In the genomic region with DNA sequence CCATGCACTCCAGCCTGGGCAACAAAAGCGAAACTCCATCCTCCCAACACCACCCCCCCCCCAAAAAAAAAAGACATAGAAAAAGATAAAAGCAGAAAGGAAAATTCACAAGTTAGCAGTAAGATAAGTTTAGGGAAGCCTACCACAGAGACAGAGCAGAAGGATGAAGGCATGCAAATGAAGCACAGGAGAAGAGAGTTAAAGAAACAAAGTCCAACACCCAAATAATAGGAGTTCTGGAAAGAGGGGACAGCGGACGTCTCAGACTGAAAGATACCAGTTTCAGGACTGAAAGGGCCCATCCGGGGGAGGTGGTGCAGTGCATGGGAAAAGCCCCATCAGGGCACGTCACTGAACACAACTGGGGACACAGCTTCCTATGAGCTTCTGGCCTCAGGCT, we compare ENCODE assay signal across 15 cellular contexts.
"Had no signal": no experiment of that assay in that cellular context is flagged by ENCODE, and none has a peak within 500 bp of the region (broad histone marks: within the 10 kb centered on the region; RNA-seq: fewer than 3 reads in every experiment).

No MANE protein-coding gene starts in this region.

- DNase-seq: activated CD4-positive, alpha-beta T cell treated with anti-CD3 and anti-CD28 coated beads, Interleukin-2, amount 50 U/mL, for 4 hours; activated naive CD4-positive, alpha-beta T cell; left colon; lower lobe of right lung; midbrain; stimulated activated CD4-positive, alpha-beta T cell treated with anti-CD3 and anti-CD28 coated beads, Interleukin-4, amount 100 ng/mL, for 1 hour; stimulated activated naive CD4-positive, alpha-beta T cell treated with Interleukin-2 at 50 U/mL for 16 hours; substantia nigra; T-helper 9 cell; uterus had no signal

- H3K4me1 ChIP-seq: lower lobe of right lung, uterus had no signal

- ATAC-seq: activated CD4-positive, CD25-positive, alpha-beta regulatory T cell treated with anti-CD3 and anti-CD28 coated beads, Interleukin-2, amount 50 U/mL, for 24 hours; esophagus mucosa; left colon; lower lobe of right lung had no signal

- H3K27ac Mint-ChIP-seq: activated T-helper 1 cell treated with anti-CD3 and anti-CD28 coated beads, Interleukin-12 subunit alpha, Interleukin-12 subunit beta, Interleukin-2, Interleukin-4 antibody, amounts not matched to agents 30 ng/mL and 10 ng/mL and 1 ng/mL, durations not matched to agents 14 hours and 24 hours and 36 hours had no signal

- H3K4me3 ChIP-seq: lower lobe of right lung, tibial nerve, uterus had no signal

- H3K27me3 ChIP-seq: tibial nerve, uterus had no signal

- H3K9me3 ChIP-seq: lower lobe of right lung, tibial nerve, uterus had no signal

- H3K36me3 ChIP-seq: uterus had no signal

- H3K9me3 Mint-ChIP-seq: activated T-helper 1 cell treated with anti-CD3 and anti-CD28 coated beads, Interleukin-12 subunit alpha, Interleukin-12 subunit beta, Interleukin-2, Interleukin-4 antibody, amounts not matched to agents 30 ng/mL and 10 ng/mL and 1 ng/mL, durations not matched to agents 14 hours and 24 hours and 36 hours had no signal

- H3K4me3 Mint-ChIP-seq: activated T-helper 1 cell treated with anti-CD3 and anti-CD28 coated beads, Interleukin-12 subunit alpha, Interleukin-12 subunit beta, Interleukin-2, Interleukin-4 antibody, amounts not matched to agents 30 ng/mL and 10 ng/mL and 1 ng/mL, durations not matched to agents 14 hours and 24 hours and 36 hours had no signal

- H3K27ac ChIP-seq: lower lobe of right lung, parathyroid adenoma, tibial nerve, uterus had no signal
